19 cellular contexts compared by ENCODE assay signal in the genomic region with DNA sequence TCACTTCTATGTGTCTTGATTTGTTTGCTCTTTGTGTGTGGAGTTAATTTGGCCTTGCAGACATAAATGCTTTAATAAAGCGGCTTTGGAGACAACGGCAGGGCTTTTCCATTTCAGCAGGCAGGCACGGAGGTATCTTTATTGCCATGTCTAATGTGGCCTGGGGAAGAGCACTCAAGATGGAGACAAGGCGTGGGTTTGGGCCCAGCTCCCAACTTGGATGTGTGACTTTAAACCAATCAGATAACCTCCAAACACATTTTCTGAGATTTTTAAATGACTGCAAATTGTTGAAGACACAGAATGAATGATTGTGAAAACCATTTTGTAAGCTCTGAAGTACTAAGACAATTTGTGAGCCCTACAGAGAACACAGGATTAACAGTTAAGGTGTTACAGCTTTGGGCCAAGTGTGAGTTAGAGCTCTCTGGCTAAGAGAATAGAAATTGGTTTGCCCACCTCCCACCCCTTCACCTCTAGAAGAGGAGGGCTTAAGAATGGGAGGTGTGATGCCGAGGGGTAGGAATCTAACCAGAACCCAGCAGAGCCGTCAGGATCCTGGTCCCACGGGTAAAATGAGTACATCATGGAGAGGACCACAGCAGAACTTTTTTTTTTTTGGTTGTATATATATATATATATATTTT. TPM values are rescaled to one million over a fixed set of nuclear protein-coding genes. Genes with fewer than 3 reads are reported as not detected.
A peak's percentile ranks its signal among the peaks of the same experiment; 100 is the strongest.
DNase-seq lines count a peak whose midpoint lies in the region; ATAC-seq and TF ChIP-seq lines count a peak whose summit lies in the region.
"Had no signal": no experiment of that assay in that cellular context is flagged by ENCODE, and none has a peak within 500 bp of the region (broad histone marks: within the 10 kb centered on the region; RNA-seq: fewer than 3 reads in every experiment).

No MANE protein-coding gene starts in this region.

- peaks cover 17 to 45% of the 10 kb centered on the region in 2 donors for H3K36me3 Mint-ChIP-seq in activated T-cell treated with anti-CD3 and anti-CD28 coated beads, Interleukin-2, amount 50 U/mL, for 72 hours (ENCODE audit: insufficient read depth in 2 of 2)
- H3K36me3 Mint-ChIP-seq in activated T-cell treated with anti-CD3 and anti-CD28 coated beads, Interleukin-2, amount 50 U/mL, for 4 hours (ENCODE audit: insufficient read depth): peaks cover 53% of the 10 kb centered on the region
- peaks cover 48% of the 10 kb centered on the region for H3K36me3 Mint-ChIP-seq in T-cell

- CTCF ChIA-PET in T-cell (lab: Charles Lee): interaction anchor here (0.7 to 1.1 kb wide), 5 partner anchors 14 to 56 kb away, joined by 3 to 5 read pairs (median 3); a partner anchor contains a TSS

- H3K4me1 ChIP-seq in effector memory CD4-positive, alpha-beta T cell (ENCODE audit: control insufficient read depth, insufficient read depth, low read length, poor library complexity, severe bottlenecking): peaks cover 20% of the 10 kb centered on the region
- peaks cover 3 to 15% of the 10 kb centered on the region in 2 experiments for H3K4me1 ChIP-seq in neutrophil (ENCODE audit: control insufficient read depth in 1 of 2, insufficient read depth in 1 of 2, low read depth in 1 of 2, low read length in 1 of 2)
- H3K4me1 ChIP-seq: Caco-2 had no signal

- POLR2A ChIA-PET in T-cell (lab: Charles Lee): interaction anchor here (0.5 to 1.6 kb wide), 5 partner anchors 8 to 47 kb away, joined by 3 to 7 read pairs (median 4); a partner anchor contains a TSS

- H3K4me3 ChIP-seq in effector memory CD4-positive, alpha-beta T cell (ENCODE audit: insufficient read depth, low read depth, low read length, poor library complexity, severe bottlenecking): no peak overlapping the region
- H3K4me3 ChIP-seq in neutrophil (ENCODE audit: low read depth in 1 of 2, low read length in 1 of 2): no peak overlapping the region
- H3K4me3 ChIP-seq: ascending aorta, sigmoid colon had no signal

- peaks cover 71% of the 10 kb centered on the region for H3K4me1 Mint-ChIP-seq in activated T-cell treated with anti-CD3 and anti-CD28 coated beads, Interleukin-2, amount 50 U/mL, for 72 hours (ENCODE audit: low read depth)
- peaks cover 61% of the 10 kb centered on the region for H3K4me1 Mint-ChIP-seq in activated T-cell treated with anti-CD3 and anti-CD28 coated beads, Interleukin-2, amount 50 U/mL, for 4 hours (ENCODE audit: low read depth)
- H3K4me1 Mint-ChIP-seq in T-cell: peaks cover 69 to 71% (median 70%) of the 10 kb centered on the region in 3 donors

- H3K9me3 ChIP-seq in effector memory CD4-positive, alpha-beta T cell (ENCODE audit: control insufficient read depth, low read length): no peaks in the 10 kb centered on the region
- no peaks in the 10 kb centered on the region for H3K9me3 ChIP-seq in neutrophil
- H3K9me3 ChIP-seq: ascending aorta, Caco-2, sigmoid colon had no signal

- TF ChIP-seq CTCF in neutrophil (IDR thresholded peaks at IDR 0.05): no peak

- no peaks in the 10 kb centered on the region for H3K27me3 ChIP-seq in effector memory CD4-positive, alpha-beta T cell (replicated peaks; ENCODE audit: control insufficient read depth, insufficient read depth, low read length, poor library complexity, severe bottlenecking)
- no peaks in the 10 kb centered on the region for H3K27me3 ChIP-seq in neutrophil
- H3K27me3 ChIP-seq: ascending aorta, sigmoid colon had no signal

- H3K27ac ChIP-seq in effector memory CD4-positive, alpha-beta T cell (ENCODE audit: insufficient read depth, low read length, poor library complexity, severe bottlenecking): peak overlapping the region; percentile 45
- H3K27ac ChIP-seq in neutrophil: peak overlapping the region; percentile 40
- H3K27ac ChIP-seq: ascending aorta, sigmoid colon, WERI-Rb-1 had no signal

- H3K4me3 Mint-ChIP-seq in activated T-cell treated with anti-CD3 and anti-CD28 coated beads, Interleukin-2, amount 50 U/mL, for 72 hours: no peak overlapping the region
- no peak overlapping the region for H3K4me3 Mint-ChIP-seq in activated T-cell treated with anti-CD3 and anti-CD28 coated beads, Interleukin-2, amount 50 U/mL, for 4 hours
- peak overlapping the region in 1 of 3 donors; percentile 45 for H3K4me3 Mint-ChIP-seq in T-cell

- ATAC-seq in activated T-cell treated with anti-CD3 and anti-CD28 coated beads, Interleukin-2, amount 50 U/mL, for 72 hours (replicated peaks in 1 of 2): no peak
- ATAC-seq in activated T-cell treated with anti-CD3 and anti-CD28 coated beads, Interleukin-2, amount 50 U/mL, for 4 hours: no peak
- ATAC-seq in T-cell (replicated peaks in 1 of 4): no peak
- ATAC-seq: left colon had no signal

- H3K36me3 ChIP-seq in effector memory CD4-positive, alpha-beta T cell (ENCODE audit: control insufficient read depth, insufficient read depth, low read length): peaks cover 43% of the 10 kb centered on the region
- H3K36me3 ChIP-seq in neutrophil: peaks cover 95% of the 10 kb centered on the region

- H3K9me3 Mint-ChIP-seq in activated T-cell treated with anti-CD3 and anti-CD28 coated beads, Interleukin-2, amount 50 U/mL, for 72 hours: no peaks in the 10 kb centered on the region
- H3K9me3 Mint-ChIP-seq in activated T-cell treated with anti-CD3 and anti-CD28 coated beads, Interleukin-2, amount 50 U/mL, for 4 hours: no peaks in the 10 kb centered on the region
- no peaks in the 10 kb centered on the region for H3K9me3 Mint-ChIP-seq in T-cell

- H3K27me3 Mint-ChIP-seq in activated T-cell treated with anti-CD3 and anti-CD28 coated beads, Interleukin-2, amount 50 U/mL, for 72 hours (ENCODE audit: low read depth): no peaks in the 10 kb centered on the region
- no peaks in the 10 kb centered on the region for H3K27me3 Mint-ChIP-seq in activated T-cell treated with anti-CD3 and anti-CD28 coated beads, Interleukin-2, amount 50 U/mL, for 4 hours (ENCODE audit: low read depth)
- no peaks in the 10 kb centered on the region for H3K27me3 Mint-ChIP-seq in T-cell

- no peak for DNase-seq in activated T-cell treated with anti-CD3 and anti-CD28 coated beads, Interleukin-2, amount 50 U/mL, for 72 hours
- DNase-seq in activated T-cell treated with anti-CD3 and anti-CD28 coated beads, Interleukin-2, amount 50 U/mL, for 4 hours: no peak
- DNase-seq in T-cell: no peak
- DNase-seq in effector memory CD4-positive, alpha-beta T cell: no peak
- no peak for DNase-seq in HCEC 1CT
- no peak for DNase-seq in EL
- no peak for DNase-seq in SKM-1 (lab: John Stamatoyannopoulos, UW; ENCODE audit: unreplicated experiment)
- DNase-seq: Caco-2; foreskin fibroblast; hypothalamus; NCI-H1048; NCI-H2171; NCI-H774; sigmoid colon; stimulated activated CD4-positive, alpha-beta T cell treated with anti-CD3 and anti-CD28 coated beads, Interleukin-1b, Interleukin-23, amount 100 ng/mL, for 48 hours; WERI-Rb-1 had no signal

- peak overlapping the region; percentile 62 for H3K27ac Mint-ChIP-seq in activated T-cell treated with anti-CD3 and anti-CD28 coated beads, Interleukin-2, amount 50 U/mL, for 72 hours
- H3K27ac Mint-ChIP-seq in T-cell: peak overlapping the region; percentile 82 to 84

RNA-seq across cellular contexts. Expression of a gene that starts 9.0 kb away (rescaled TPM):
- 100 to 1,000 TPM; 111 to 127 TPM for total RNA-seq in activated T-cell treated with anti-CD3 and anti-CD28 coated beads, Interleukin-2, amount 50 U/mL, for 72 hours
- total RNA-seq in activated T-cell treated with anti-CD3 and anti-CD28 coated beads, Interleukin-2, amount 50 U/mL, for 4 hours: 10 to 100 TPM; 57.5 to 67.1 (median 64.9) TPM
- total RNA-seq in T-cell: 100 to 1,000 TPM in 1 of 5 donors, 10 to 100 TPM in 4; 50.8 to 128 (median 59.5) TPM

RNA-seq across cellular contexts. Expression of a gene that starts 14.3 kb away (rescaled TPM):
- 100 to 1,000 TPM; 267 to 353 TPM for total RNA-seq in activated T-cell treated with anti-CD3 and anti-CD28 coated beads, Interleukin-2, amount 50 U/mL, for 72 hours
- 10 to 100 TPM; 33.6 to 72.6 (median 38.5) TPM for total RNA-seq in activated T-cell treated with anti-CD3 and anti-CD28 coated beads, Interleukin-2, amount 50 U/mL, for 4 hours
- 10 to 100 TPM; 14.4 to 45.6 (median 22.9) TPM for total RNA-seq in T-cell
